ENCODE assay signal across 15 cellular contexts in genomic region chr5:17261075-17261474, GRCh38. TPM values are rescaled to one million over a fixed set of nuclear protein-coding genes. Genes with fewer than 3 reads are reported as not detected.
"Had no signal": no experiment of that assay in that cellular context is flagged by ENCODE, and none has a peak within 500 bp of the region (broad histone marks: within the 10 kb centered on the region; RNA-seq: fewer than 3 reads in every experiment).

No MANE protein-coding gene starts in this region.

- H3K27me3 ChIP-seq: brain microvascular endothelial cell, heart left ventricle, stomach, testis, upper lobe of left lung had no signal

- DNase-seq: activated CD4-positive, alpha-beta T cell treated with anti-CD3 and anti-CD28 coated beads for 48 hours; activated CD8-positive, alpha-beta T cell treated with anti-CD3 and anti-CD28 coated beads, Interleukin-2, amount 10 ng/mL, durations not matched to agents 7 days and 5 days; activated naive CD8-positive, alpha-beta T cell treated with anti-CD3 and anti-CD28 coated beads for 36 hours; brain microvascular endothelial cell; effector memory CD4-positive, alpha-beta T cell; foreskin melanocyte; heart left ventricle; midbrain; stimulated activated CD4-positive, alpha-beta T cell treated with anti-CD3 and anti-CD28 coated beads, Interleukin-1b, Interleukin-23, amount 100 ng/mL, for 48 hours; stomach; testis; upper lobe of left lung had no signal

- H3K27ac Mint-ChIP-seq: activated CD8-positive, alpha-beta T cell treated with anti-CD3 and anti-CD28 coated beads, Interleukin-2, amount 10 ng/mL, durations not matched to agents 7 days and 5 days; activated naive CD8-positive, alpha-beta T cell treated with anti-CD3 and anti-CD28 coated beads for 36 hours; activated T-helper 1 cell treated with anti-CD3 and anti-CD28 coated beads, Interleukin-12 subunit alpha, Interleukin-12 subunit beta, Interleukin-2, Interleukin-4 antibody, amounts not matched to agents 30 ng/mL and 10 ng/mL and 1 ng/mL, durations not matched to agents 14 hours and 24 hours and 36 hours had no signal

- H3K4me1 Mint-ChIP-seq: activated naive CD8-positive, alpha-beta T cell treated with anti-CD3 and anti-CD28 coated beads for 36 hours had no signal

- H3K9me3 ChIP-seq: stomach, testis, upper lobe of left lung had no signal

- H3K9me3 Mint-ChIP-seq: neural crest cell had no signal

- H3K36me3 ChIP-seq: heart left ventricle, stomach, upper lobe of left lung had no signal

- H3K4me3 Mint-ChIP-seq: activated CD8-positive, alpha-beta T cell treated with anti-CD3 and anti-CD28 coated beads, Interleukin-2, amount 10 ng/mL, durations not matched to agents 7 days and 5 days; activated naive CD8-positive, alpha-beta T cell treated with anti-CD3 and anti-CD28 coated beads for 36 hours; activated T-helper 1 cell treated with anti-CD3 and anti-CD28 coated beads, Interleukin-12 subunit alpha, Interleukin-12 subunit beta, Interleukin-2, Interleukin-4 antibody, amounts not matched to agents 30 ng/mL and 10 ng/mL and 1 ng/mL, durations not matched to agents 14 hours and 24 hours and 36 hours; neural crest cell had no signal

- H3K27ac ChIP-seq: brain microvascular endothelial cell, heart left ventricle, stomach, testis, upper lobe of left lung had no signal

- ATAC-seq: activated CD8-positive, alpha-beta T cell treated with anti-CD3 and anti-CD28 coated beads, Interleukin-2, amount 10 ng/mL, durations not matched to agents 7 days and 5 days; heart left ventricle had no signal

- H3K4me1 ChIP-seq: heart left ventricle, stomach, testis, upper lobe of left lung had no signal

- H3K36me3 Mint-ChIP-seq: activated naive CD8-positive, alpha-beta T cell treated with anti-CD3 and anti-CD28 coated beads for 36 hours had no signal

- H3K27me3 Mint-ChIP-seq: activated naive CD8-positive, alpha-beta T cell treated with anti-CD3 and anti-CD28 coated beads for 36 hours had no signal

- H3K4me3 ChIP-seq: heart left ventricle, lung, stomach, testis, upper lobe of left lung had no signal

RNA-seq across cellular contexts. Expression of gene BASP1, which starts 43.6 kb away (rescaled TPM):
- total RNA-seq: activated CD8-positive, alpha-beta T cell treated with anti-CD3 and anti-CD28 coated beads, Interleukin-2, amount 10 ng/mL, durations not matched to agents 7 days and 5 days had no signal
